In genomic region chr10:43440782-43441134, GRCh38 we compare ENCODE assay signal across 30 cellular contexts. TPM values are rescaled to one million over a fixed set of nuclear protein-coding genes. Genes with fewer than 3 reads are reported as not detected.
DNase-seq lines count a peak whose midpoint lies in the region; ATAC-seq, FAIRE-seq and TF ChIP-seq lines count a peak whose summit lies in the region.
"Had no signal": no experiment of that assay in that cellular context is flagged by ENCODE, and none has a peak within 500 bp of the region (broad histone marks: within the 10 kb centered on the region; RNA-seq: fewer than 3 reads in every experiment).

No MANE protein-coding gene starts in this region.

- H3K9me3 Mint-ChIP-seq in naive B cell, result peaks cover 0 to 10% (median 0%) of the 10 kb centered on the region in 7 donors
- H3K9me3 Mint-ChIP-seq in activated T-cell treated with anti-CD3 and anti-CD28 coated beads, Interleukin-2, amount 50 U/mL, for 72 hours, result no peaks in the 10 kb centered on the region

- H3K27me3 Mint-ChIP-seq in naive B cell, result no peaks in the 10 kb centered on the region
- no peaks in the 10 kb centered on the region for H3K27me3 Mint-ChIP-seq in activated T-cell treated with anti-CD3 and anti-CD28 coated beads, Interleukin-2, amount 50 U/mL, for 72 hours (ENCODE audit: low read depth)

- no peak for TF ChIP-seq EP300 in HepG2 (IDR thresholded peaks at IDR 0.05; ENCODE audit: low read depth in 2 of 2, low read length in 2 of 2)
- no peak for TF ChIP-seq EP300 in HepG2 (CRISPR knock-in tag; IDR thresholded peaks at IDR 0.05; ENCODE audit: borderline replicate concordance)

- H3K4me1 Mint-ChIP-seq in naive B cell, result peaks cover 27 to 43% (median 36%) of the 10 kb centered on the region in 3 donors
- peaks cover 27% of the 10 kb centered on the region for H3K4me1 Mint-ChIP-seq in activated T-cell treated with anti-CD3 and anti-CD28 coated beads, Interleukin-2, amount 50 U/mL, for 72 hours (ENCODE audit: low read depth)

- H3K4me1 ChIP-seq in HepG2 (ENCODE audit: insufficient read depth, low read length), result peaks cover 35% of the 10 kb centered on the region
- peaks cover 0 to 8% (median 0%) of the 10 kb centered on the region in 4 donors for H3K4me1 ChIP-seq in right lobe of liver

- no peaks in the 10 kb centered on the region for H4K20me1 ChIP-seq in HepG2 (ENCODE audit: insufficient read depth, low read length)
- H4K20me1 ChIP-seq in SU-DHL-6 (ENCODE audit: low read depth, low read length), result no peaks in the 10 kb centered on the region

- TF ChIP-seq POLR2A in HepG2 (IDR thresholded peaks at IDR 0.05; ENCODE audit: insufficient read depth in 1 of 2, low read depth in 2 of 2, low read length in 2 of 2) (no peak), right lobe of liver (IDR thresholded peaks at IDR 0.05) (no peak)

- no peak for FAIRE-seq in HepG2 (lab: Jason Lieb, UNC)
- FAIRE-seq: GM12891, H1, K562, RCC 7860 had no signal

- no peaks in the 10 kb centered on the region for H3K9me3 ChIP-seq in HepG2 (ENCODE audit: low read length)
- no peaks in the 10 kb centered on the region for H3K9me3 ChIP-seq in right lobe of liver
- H3K9me3 ChIP-seq in SU-DHL-6 (ENCODE audit: insufficient read depth, low read length), result no peaks in the 10 kb centered on the region

- POLR2A ChIA-PET in HepG2 (lab: Yijun Ruan, JAX), result interaction anchor here (1.0 kb wide), 1 partner anchor 44 kb away, joined by 3 read pairs; no protein-coding TSS in a partner anchor

- H3K27ac Mint-ChIP-seq in naive B cell, result peak overlapping the region; percentile 21 to 84 (median 47)
- H3K27ac Mint-ChIP-seq in activated T-cell treated with anti-CD3 and anti-CD28 coated beads, Interleukin-2, amount 50 U/mL, for 72 hours, result no peak overlapping the region
- H3K27ac Mint-ChIP-seq: CD8-positive, alpha-beta T cell had no signal

- CTCF ChIA-PET in HepG2 (lab: Yijun Ruan, JAX; ENCODE audit: low intra/inter-chr PET ratio, low total read pairs), result no interaction called here

- in situ Hi-C loops in HepG2 (cut with HindIII; ENCODE audit: extremely low pct_ligation_motif_present, low pct_unique_long_range_greater_than_20kb), result no loop called here

- H3K27ac ChIP-seq in HepG2 (ENCODE audit: extremely low read length, insufficient read depth, low read length) (peak overlapping the region; percentile 35), right lobe of liver (no peak overlapping the region), SU-DHL-6 (ENCODE audit: low read depth, low read length) (peak overlapping the region; percentile 43; the same call in 1 of the 2 replicates)
- H3K27ac ChIP-seq: HL-60, SK-N-MC had no signal

- ATAC-seq in HepG2, result no peak
- ATAC-seq in right lobe of liver, result no peak
- ATAC-seq in naive B cell (ENCODE audit: low read depth in 2 of 2), result no peak
- ATAC-seq in activated T-cell treated with anti-CD3 and anti-CD28 coated beads, Interleukin-2, amount 50 U/mL, for 72 hours (replicated peaks in 1 of 2), result no peak
- ATAC-seq: CD8-positive, alpha-beta T cell; K562 had no signal

- peak overlapping the region in 5 of 8 donors; percentile 12 to 64 (median 37) for H3K4me3 Mint-ChIP-seq in naive B cell
- no peak overlapping the region for H3K4me3 Mint-ChIP-seq in activated T-cell treated with anti-CD3 and anti-CD28 coated beads, Interleukin-2, amount 50 U/mL, for 72 hours
- H3K4me3 Mint-ChIP-seq: CD8-positive, alpha-beta T cell had no signal

- no peak for DNase-seq in HepG2 (ENCODE audit: low spot score)
- DNase-seq in right lobe of liver, result no peak
- no peak for DNase-seq in naive B cell
- DNase-seq in activated T-cell treated with anti-CD3 and anti-CD28 coated beads, Interleukin-2, amount 50 U/mL, for 72 hours, result no peak
- no peak for DNase-seq in activated CD4-positive, CD25-positive, alpha-beta regulatory T cell (lab: John Stamatoyannopoulos, UW)
- DNase-seq in activated CD8-positive, alpha-beta memory T cell treated with anti-CD3 and anti-CD28 coated beads, Interleukin-2, amount 50 U/mL, for 48 hours, result no peak
- DNase-seq: 8988T; ACHN; CD8-positive, alpha-beta T cell; DMS 273 treated with DMSO at 0.1 percent for 48 hours; DMS79; GF-D8; HCEC 1CT; Kasumi-1; MV-4-11; NCI-H1105; NCI-H146; NCI-H1930; NCI-H2107; NCI-H446; NCI-H524 treated with DMSO at 0.1 percent for 48 hours; NCI-H774; SIG-M5 had no signal

- 0 out of 2 replicates have a peak overlapping the region, but pooled peaks have one; percentile 29 for H3K9ac ChIP-seq in HepG2 (ENCODE audit: insufficient read depth, low read depth, low read length)
- H3K9ac ChIP-seq in SU-DHL-6 (ENCODE audit: low read length), result peak overlapping the region; percentile 41

- TF ChIP-seq RAD21 in HepG2 (CRISPR knock-in tag; IDR thresholded peaks at IDR 0.05), result no peak

- no peak overlapping the region for H3K4me3 ChIP-seq in HepG2 (replicated peaks in 1 of 3; ENCODE audit: insufficient read depth in 1 of 3, low read depth in 2 of 3, low read length in 3 of 3)
- no peak overlapping the region for H3K4me3 ChIP-seq in right lobe of liver
- H3K4me3 ChIP-seq in SU-DHL-6 (ENCODE audit: insufficient read depth, low read length, poor library complexity, severe bottlenecking), result no peak overlapping the region
- H3K4me3 ChIP-seq: K562, SK-N-MC had no signal

- TF ChIP-seq CTCF in HepG2 (CRISPR knock-in tag; IDR thresholded peaks at IDR 0.05) (no peak), right lobe of liver (IDR thresholded peaks at IDR 0.05) (no peak), SU-DHL-6 (IDR thresholded peaks at IDR 0.05; ENCODE audit: insufficient read depth, low read length, poor library complexity, severe bottlenecking) (no peak)

- WGBS in HepG2 (ENCODE audit: low lambda C conversion rate), result 73% methylated on average over 2 of the region's 2 CpGs
- 27% methylated on average over 1 of the region's 2 CpGs for WGBS in right lobe of liver (ENCODE audit: insufficient coverage, low coverage, low lambda C conversion rate, missing lambda C conversion rate)

- H2AFZ ChIP-seq in HepG2 (ENCODE audit: low read length) (no peak overlapping the region), SU-DHL-6 (ENCODE audit: low read depth, low read length, severe bottlenecking) (no peak overlapping the region)

- peaks cover 3% of the 10 kb centered on the region; the same call in 1 of the 2 replicates for H3F3A ChIP-seq in SU-DHL-6 (ENCODE audit: insufficient read depth)

- no peaks in the 10 kb centered on the region for H3K36me3 ChIP-seq in HepG2 (replicated peaks in 1 of 2; ENCODE audit: control insufficient read depth in 1 of 2, insufficient read depth in 2 of 2, low read length in 2 of 2)
- H3K36me3 ChIP-seq in right lobe of liver, result no peaks in the 10 kb centered on the region
- H3K36me3 ChIP-seq in SU-DHL-6 (ENCODE audit: low read length), result no peaks in the 10 kb centered on the region

- H3K4me2 ChIP-seq in HepG2 (ENCODE audit: low read depth, low read length) (no peak overlapping the region), SU-DHL-6 (ENCODE audit: low read depth, low read length, poor library complexity, severe bottlenecking) (peak overlapping the region; percentile 40)

- BruUV-seq in HepG2 (replicated peaks; lab: Mats Ljungman, UMichigan), result no TSS peak

- peaks cover 0 to 9% of the 10 kb centered on the region in 2 donors for H3K36me3 Mint-ChIP-seq in naive B cell
- peaks cover 2 to 12% of the 10 kb centered on the region in 2 donors for H3K36me3 Mint-ChIP-seq in activated T-cell treated with anti-CD3 and anti-CD28 coated beads, Interleukin-2, amount 50 U/mL, for 72 hours (ENCODE audit: insufficient read depth in 2 of 2)

- intact Hi-C loops in HepG2 (cut with micrococcal nuclease; ENCODE audit: unreplicated experiment) (no loop called here), right lobe of liver (cut with DNase I) (no loop called here)

- peaks cover 13% of the 10 kb centered on the region for H3K79me2 ChIP-seq in HepG2 (ENCODE audit: insufficient read depth, low read length)
- peaks cover 5% of the 10 kb centered on the region; the same call in 1 of the 2 replicates for H3K79me2 ChIP-seq in SU-DHL-6 (ENCODE audit: insufficient read depth, low read length)

- H3K9me2 ChIP-seq in SU-DHL-6 (replicated peaks; ENCODE audit: insufficient read depth, low read length), result no peaks in the 10 kb centered on the region

- no peaks in the 10 kb centered on the region; a peak in 1 of 5 replicates for H3K27me3 ChIP-seq in HepG2 (ENCODE audit: control insufficient read depth in 1 of 2, insufficient read depth in 2 of 2, low read length in 2 of 2)
- H3K27me3 ChIP-seq in right lobe of liver, result no peaks in the 10 kb centered on the region
- H3K27me3 ChIP-seq in SU-DHL-6 (ENCODE audit: low read length), result no peaks in the 10 kb centered on the region

RNA-seq across cellular contexts. Expression of gene ZNF487, which starts 3.8 kb away (rescaled TPM):
- total RNA-seq in HepG2 (2016; rRNA removed; fragmentation: Illumina TruSeq; extraction: Trizol) (6.1 and 7.4 TPM in 2 replicates), right lobe of liver (1 to 10 TPM; 1.4 to 3.0 (median 1.8) TPM)
- 3.3 and 6.4 TPM in 2 replicates for total RNA-seq in HepG2 (2016; cell fraction: cytosol; rRNA removed; fragmentation: Illumina TruSeq; extraction: Trizol; ENCODE audit: low read depth)
- total RNA-seq in HepG2 (2016; cell fraction: insoluble cytoplasmic fraction; rRNA removed; fragmentation: Illumina TruSeq; extraction: Trizol), result 6.3 and 8.8 TPM in 2 replicates
- 5.5 and 7.7 TPM in 2 replicates for total RNA-seq in HepG2 (2016; cell fraction: membrane; rRNA removed; fragmentation: Illumina TruSeq; extraction: Trizol)
- 3.5 and 6.0 TPM in 2 replicates for total RNA-seq in HepG2 (2016; cell fraction: nucleus; rRNA removed; fragmentation: Illumina TruSeq; extraction: Trizol)
- polyA plus RNA-seq in HepG2 (2011; rRNA removed) (6.6 and 8.8 TPM in 2 replicates), naive B cell (ENCODE audit: low read depth in 6 of 6) (10 to 100 TPM in 2 of 6 donors, 1 to 10 TPM in 4; 5.6 to 18.3 (median 9.2) TPM)
- polyA plus RNA-seq in HepG2 (2011; cell fraction: cytosol; rRNA removed), result 3.6 and 5.2 TPM in 2 replicates
- polyA plus RNA-seq in HepG2 (2011; cell fraction: nucleus; rRNA removed), result 1.8 and 13.7 TPM in 2 replicates
- polyA plus RNA-seq in HepG2 (2012), result 2.6 and 3.3 TPM in 2 replicates
- polyA plus RNA-seq in HepG2 (2016; cell fraction: cytosol; fragmentation: Illumina TruSeq; extraction: Trizol; ENCODE audit: low read depth), result 5.4 and 5.7 TPM in 2 replicates
- 5.9 and 7.2 TPM in 2 replicates for polyA plus RNA-seq in HepG2 (2016; cell fraction: insoluble cytoplasmic fraction; fragmentation: Illumina TruSeq; extraction: Trizol; ENCODE audit: low read depth)
- polyA plus RNA-seq in HepG2 (2016; cell fraction: membrane; fragmentation: Illumina TruSeq; extraction: Trizol; ENCODE audit: low read depth), result 6.0 and 8.7 TPM in 2 replicates
- 4.2 and 8.8 TPM in 2 replicates for polyA plus RNA-seq in HepG2 (2016; cell fraction: nucleus; fragmentation: Illumina TruSeq; extraction: Trizol; ENCODE audit: insufficient read depth, low read depth)
- polyA minus RNA-seq in HepG2 (2011; rRNA and poly(A)+ RNA removed; ENCODE audit: low replicate concordance), result 3.5 and 7.7 TPM in 2 replicates
- 1.1 and 1.7 TPM in 2 replicates for polyA minus RNA-seq in HepG2 (2011; cell fraction: cytosol; rRNA and poly(A)+ RNA removed)
- polyA minus RNA-seq in HepG2 (2011; cell fraction: nucleus; rRNA and poly(A)+ RNA removed), result 4.8 and 6.7 TPM in 2 replicates
- total RNA-seq in activated T-cell treated with anti-CD3 and anti-CD28 coated beads, Interleukin-2, amount 50 U/mL, for 72 hours, result 1 to 10 TPM; 2.9 to 3.6 TPM

RNA-seq across cellular contexts. Expression of gene HNRNPF, which starts 31.8 kb away (rescaled TPM):
- total RNA-seq in HepG2 (2016; rRNA removed; fragmentation: Illumina TruSeq; extraction: Trizol), result 308 and 449 TPM in 2 replicates
- total RNA-seq in HepG2 (2016; cell fraction: cytosol; rRNA removed; fragmentation: Illumina TruSeq; extraction: Trizol; ENCODE audit: low read depth), result 44.9 and 49.9 TPM in 2 replicates
- 322 and 435 TPM in 2 replicates for total RNA-seq in HepG2 (2016; cell fraction: insoluble cytoplasmic fraction; rRNA removed; fragmentation: Illumina TruSeq; extraction: Trizol)
- 123 and 131 TPM in 2 replicates for total RNA-seq in HepG2 (2016; cell fraction: membrane; rRNA removed; fragmentation: Illumina TruSeq; extraction: Trizol)
- 111 and 121 TPM in 2 replicates for total RNA-seq in HepG2 (2016; cell fraction: nucleus; rRNA removed; fragmentation: Illumina TruSeq; extraction: Trizol)
- polyA plus RNA-seq in HepG2 (2011; rRNA removed), result 166 and 177 TPM in 2 replicates
- 147 and 166 TPM in 2 replicates for polyA plus RNA-seq in HepG2 (2011; cell fraction: cytosol; rRNA removed)
- polyA plus RNA-seq in HepG2 (2011; cell fraction: nucleus; rRNA removed), result 137 and 153 TPM in 2 replicates
- polyA plus RNA-seq in HepG2 (2012), result 134 and 169 TPM in 2 replicates
- polyA plus RNA-seq in HepG2 (2016; cell fraction: cytosol; fragmentation: Illumina TruSeq; extraction: Trizol; ENCODE audit: low read depth), result 19.5 and 22.4 TPM in 2 replicates
- polyA plus RNA-seq in HepG2 (2016; cell fraction: insoluble cytoplasmic fraction; fragmentation: Illumina TruSeq; extraction: Trizol; ENCODE audit: low read depth), result 388 and 410 TPM in 2 replicates
- polyA plus RNA-seq in HepG2 (2016; cell fraction: membrane; fragmentation: Illumina TruSeq; extraction: Trizol; ENCODE audit: low read depth), result 49.0 and 51.7 TPM in 2 replicates
- 178 and 179 TPM in 2 replicates for polyA plus RNA-seq in HepG2 (2016; cell fraction: nucleus; fragmentation: Illumina TruSeq; extraction: Trizol; ENCODE audit: insufficient read depth, low read depth)
- polyA minus RNA-seq in HepG2 (2011; rRNA and poly(A)+ RNA removed; ENCODE audit: low replicate concordance), result 271 and 284 TPM in 2 replicates
- polyA minus RNA-seq in HepG2 (2011; cell fraction: cytosol; rRNA and poly(A)+ RNA removed), result 121 and 128 TPM in 2 replicates
- polyA minus RNA-seq in HepG2 (2011; cell fraction: nucleus; rRNA and poly(A)+ RNA removed), result 64.2 and 75.8 TPM in 2 replicates
- 100 to 1,000 TPM; 106 to 160 (median 121) TPM for total RNA-seq in right lobe of liver
- polyA plus RNA-seq in naive B cell (ENCODE audit: low read depth in 6 of 6), result 100 to 1,000 TPM; 166 to 228 (median 215) TPM
- total RNA-seq in activated T-cell treated with anti-CD3 and anti-CD28 coated beads, Interleukin-2, amount 50 U/mL, for 72 hours, result 100 to 1,000 TPM; 412 to 475 TPM

Comparison
In these comparisons a context has a peak if more than half of its experiments do, and no peak if none do; other contexts are left out.
1. H3K27ac ChIP-seq: peak in HepG2 (single experiment) and SU-DHL-6 (single experiment); none in right lobe of liver (0 of 3).
2. H3K4me3 Mint-ChIP-seq: peak in naive B cell (5 of 8); none in activated T-cell treated with anti-CD3 and anti-CD28 coated beads, Interleukin-2, amount 50 U/mL, for 72 hours (0 of 2).